1 cellular context compared by ENCODE assay signal in genomic region chr21:37257526-37257966, GRCh38.
TF ChIP-seq lines count a peak whose summit lies in the region.

No MANE protein-coding gene starts in this region.

TF ChIP-seq in HepG2, 621 proteins besides CTCF, POLR2A, EP300 and RAD21 (continued from another document and continues in another):
- TF ChIP-seq, protein P1, sequence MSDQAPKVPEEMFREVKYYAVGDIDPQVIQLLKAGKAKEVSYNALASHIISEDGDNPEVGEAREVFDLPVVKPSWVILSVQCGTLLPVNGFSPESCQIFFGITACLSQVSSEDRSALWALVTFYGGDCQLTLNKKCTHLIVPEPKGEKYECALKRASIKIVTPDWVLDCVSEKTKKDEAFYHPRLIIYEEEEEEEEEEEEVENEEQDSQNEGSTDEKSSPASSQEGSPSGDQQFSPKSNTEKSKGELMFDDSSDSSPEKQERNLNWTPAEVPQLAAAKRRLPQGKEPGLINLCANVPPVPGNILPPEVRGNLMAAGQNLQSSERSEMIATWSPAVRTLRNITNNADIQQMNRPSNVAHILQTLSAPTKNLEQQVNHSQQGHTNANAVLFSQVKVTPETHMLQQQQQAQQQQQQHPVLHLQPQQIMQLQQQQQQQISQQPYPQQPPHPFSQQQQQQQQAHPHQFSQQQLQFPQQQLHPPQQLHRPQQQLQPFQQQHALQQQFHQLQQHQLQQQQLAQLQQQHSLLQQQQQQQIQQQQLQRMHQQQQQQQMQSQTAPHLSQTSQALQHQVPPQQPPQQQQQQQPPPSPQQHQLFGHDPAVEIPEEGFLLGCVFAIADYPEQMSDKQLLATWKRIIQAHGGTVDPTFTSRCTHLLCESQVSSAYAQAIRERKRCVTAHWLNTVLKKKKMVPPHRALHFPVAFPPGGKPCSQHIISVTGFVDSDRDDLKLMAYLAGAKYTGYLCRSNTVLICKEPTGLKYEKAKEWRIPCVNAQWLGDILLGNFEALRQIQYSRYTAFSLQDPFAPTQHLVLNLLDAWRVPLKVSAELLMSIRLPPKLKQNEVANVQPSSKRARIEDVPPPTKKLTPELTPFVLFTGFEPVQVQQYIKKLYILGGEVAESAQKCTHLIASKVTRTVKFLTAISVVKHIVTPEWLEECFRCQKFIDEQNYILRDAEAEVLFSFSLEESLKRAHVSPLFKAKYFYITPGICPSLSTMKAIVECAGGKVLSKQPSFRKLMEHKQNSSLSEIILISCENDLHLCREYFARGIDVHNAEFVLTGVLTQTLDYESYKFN (CRISPR knock-in tag; conservative IDR thresholded peaks at IDR 0.05): peak; percentile 28
- TF ChIP-seq ZNF543 (CRISPR knock-in tag; IDR thresholded peaks at IDR 0.05) (peak; percentile 95), IKZF1 (IDR thresholded peaks at IDR 0.05) (no peak), DZIP1 (CRISPR knock-in tag; IDR thresholded peaks at IDR 0.05) (no peak), NONO (IDR thresholded peaks at IDR 0.05) (no peak), NONO (CRISPR knock-in tag; conservative IDR thresholded peaks at IDR 0.05) (peak; percentile 15; the same call in 1 of the 2 replicates), SMAD3 (CRISPR knock-in tag; IDR thresholded peaks at IDR 0.05) (no peak), SNRNP70 (IDR thresholded peaks at IDR 0.05; ENCODE audit: low read depth, low read length) (no peak), KLF12 (CRISPR knock-in tag; IDR thresholded peaks at IDR 0.05; ENCODE audit: borderline replicate concordance) (no peak), NR1H2 (CRISPR knock-in tag; IDR thresholded peaks at IDR 0.05; ENCODE audit: borderline replicate concordance, low read depth) (no peak), GATAD2A (CRISPR knock-in tag; IDR thresholded peaks at IDR 0.05) (no peak), ZFY (CRISPR knock-in tag; IDR thresholded peaks at IDR 0.05) (no peak; the same call in 1 of the 2 replicates), RFX5 (IDR thresholded peaks at IDR 0.05; ENCODE audit: low read depth, low read length) (no peak), ZNF720 (CRISPR knock-in tag; IDR thresholded peaks at IDR 0.05) (no peak), ZNF577 (CRISPR knock-in tag; IDR thresholded peaks at IDR 0.05; ENCODE audit: borderline replicate concordance, low read depth) (no peak), USF2 (IDR thresholded peaks at IDR 0.05; ENCODE audit: low read depth, low read length) (no peak), USF2 (CRISPR knock-in tag; IDR thresholded peaks at IDR 0.05; ENCODE audit: borderline replicate concordance) (no peak), ZEB1 (IDR thresholded peaks at IDR 0.05; ENCODE audit: insufficient replicate concordance, low read depth) (no peak), ZBTB3 (CRISPR knock-in tag; IDR thresholded peaks at IDR 0.05; ENCODE audit: borderline replicate concordance, low read depth) (no peak), FUBP1 (CRISPR knock-in tag; IDR thresholded peaks at IDR 0.05; ENCODE audit: borderline replicate concordance) (no peak), TIGD3 (CRISPR knock-in tag; IDR thresholded peaks at IDR 0.05; ENCODE audit: borderline replicate concordance) (no peak), ZNF619 (CRISPR knock-in tag; IDR thresholded peaks at IDR 0.05) (no peak), ZNF839 (CRISPR knock-in tag; IDR thresholded peaks at IDR 0.05; ENCODE audit: borderline replicate concordance) (no peak), ZNF12 (CRISPR knock-in tag; IDR thresholded peaks at IDR 0.05) (no peak), ZNF713 (CRISPR knock-in tag; IDR thresholded peaks at IDR 0.05) (no peak), GFI1 (CRISPR knock-in tag; IDR thresholded peaks at IDR 0.05; ENCODE audit: borderline replicate concordance) (no peak), ZNF772 (CRISPR knock-in tag; IDR thresholded peaks at IDR 0.05) (no peak), SCMH1 (CRISPR knock-in tag; IDR thresholded peaks at IDR 0.05; ENCODE audit: borderline replicate concordance) (no peak), ZNF337 (CRISPR knock-in tag; IDR thresholded peaks at IDR 0.05; ENCODE audit: borderline replicate concordance, low read depth) (no peak), THAP7 (CRISPR knock-in tag; IDR thresholded peaks at IDR 0.05) (no peak), KDM5A (IDR thresholded peaks at IDR 0.05; ENCODE audit: borderline replicate concordance, low read length) (no peak), SP5 (CRISPR knock-in tag; IDR thresholded peaks at IDR 0.05; ENCODE audit: borderline replicate concordance, low read depth) (no peak), SETDB1 (CRISPR knock-in tag; IDR thresholded peaks at IDR 0.05; ENCODE audit: borderline replicate concordance) (no peak), ATF6 (CRISPR knock-in tag; conservative IDR thresholded peaks at IDR 0.05) (no peak)
- TF ChIP-seq, protein P2, sequence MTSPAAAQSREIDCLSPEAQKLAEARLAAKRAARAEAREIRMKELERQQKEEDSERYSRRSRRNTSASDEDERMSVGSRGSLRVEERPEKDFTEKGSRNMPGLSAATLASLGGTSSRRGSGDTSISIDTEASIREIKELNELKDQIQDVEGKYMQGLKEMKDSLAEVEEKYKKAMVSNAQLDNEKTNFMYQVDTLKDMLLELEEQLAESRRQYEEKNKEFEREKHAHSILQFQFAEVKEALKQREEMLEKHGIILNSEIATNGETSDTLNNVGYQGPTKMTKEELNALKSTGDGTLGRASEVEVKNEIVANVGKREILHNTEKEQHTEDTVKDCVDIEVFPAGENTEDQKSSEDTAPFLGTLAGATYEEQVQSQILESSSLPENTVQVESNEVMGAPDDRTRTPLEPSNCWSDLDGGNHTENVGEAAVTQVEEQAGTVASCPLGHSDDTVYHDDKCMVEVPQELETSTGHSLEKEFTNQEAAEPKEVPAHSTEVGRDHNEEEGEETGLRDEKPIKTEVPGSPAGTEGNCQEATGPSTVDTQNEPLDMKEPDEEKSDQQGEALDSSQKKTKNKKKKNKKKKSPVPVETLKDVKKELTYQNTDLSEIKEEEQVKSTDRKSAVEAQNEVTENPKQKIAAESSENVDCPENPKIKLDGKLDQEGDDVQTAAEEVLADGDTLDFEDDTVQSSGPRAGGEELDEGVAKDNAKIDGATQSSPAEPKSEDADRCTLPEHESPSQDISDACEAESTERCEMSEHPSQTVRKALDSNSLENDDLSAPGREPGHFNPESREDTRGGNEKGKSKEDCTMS (CRISPR knock-in tag; conservative IDR thresholded peaks at IDR 0.05): no peak
- TF ChIP-seq, protein P3, sequence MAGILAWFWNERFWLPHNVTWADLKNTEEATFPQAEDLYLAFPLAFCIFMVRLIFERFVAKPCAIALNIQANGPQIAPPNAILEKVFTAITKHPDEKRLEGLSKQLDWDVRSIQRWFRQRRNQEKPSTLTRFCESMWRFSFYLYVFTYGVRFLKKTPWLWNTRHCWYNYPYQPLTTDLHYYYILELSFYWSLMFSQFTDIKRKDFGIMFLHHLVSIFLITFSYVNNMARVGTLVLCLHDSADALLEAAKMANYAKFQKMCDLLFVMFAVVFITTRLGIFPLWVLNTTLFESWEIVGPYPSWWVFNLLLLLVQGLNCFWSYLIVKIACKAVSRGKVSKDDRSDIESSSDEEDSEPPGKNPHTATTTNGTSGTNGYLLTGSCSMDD (CRISPR knock-in tag; IDR thresholded peaks at IDR 0.05): no peak
- TF ChIP-seq, protein P4, sequence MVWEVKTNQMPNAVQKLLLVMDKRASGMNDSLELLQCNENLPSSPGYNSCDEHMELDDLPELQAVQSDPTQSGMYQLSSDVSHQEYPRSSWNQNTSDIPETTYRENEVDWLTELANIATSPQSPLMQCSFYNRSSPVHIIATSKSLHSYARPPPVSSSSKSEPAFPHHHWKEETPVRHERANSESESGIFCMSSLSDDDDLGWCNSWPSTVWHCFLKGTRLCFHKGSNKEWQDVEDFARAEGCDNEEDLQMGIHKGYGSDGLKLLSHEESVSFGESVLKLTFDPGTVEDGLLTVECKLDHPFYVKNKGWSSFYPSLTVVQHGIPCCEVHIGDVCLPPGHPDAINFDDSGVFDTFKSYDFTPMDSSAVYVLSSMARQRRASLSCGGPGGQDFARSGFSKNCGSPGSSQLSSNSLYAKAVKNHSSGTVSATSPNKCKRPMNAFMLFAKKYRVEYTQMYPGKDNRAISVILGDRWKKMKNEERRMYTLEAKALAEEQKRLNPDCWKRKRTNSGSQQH (CRISPR knock-in tag; IDR thresholded peaks at IDR 0.05; ENCODE audit: low read depth): no peak; the same call in 1 of the 2 replicates
- TF ChIP-seq, protein P5, sequence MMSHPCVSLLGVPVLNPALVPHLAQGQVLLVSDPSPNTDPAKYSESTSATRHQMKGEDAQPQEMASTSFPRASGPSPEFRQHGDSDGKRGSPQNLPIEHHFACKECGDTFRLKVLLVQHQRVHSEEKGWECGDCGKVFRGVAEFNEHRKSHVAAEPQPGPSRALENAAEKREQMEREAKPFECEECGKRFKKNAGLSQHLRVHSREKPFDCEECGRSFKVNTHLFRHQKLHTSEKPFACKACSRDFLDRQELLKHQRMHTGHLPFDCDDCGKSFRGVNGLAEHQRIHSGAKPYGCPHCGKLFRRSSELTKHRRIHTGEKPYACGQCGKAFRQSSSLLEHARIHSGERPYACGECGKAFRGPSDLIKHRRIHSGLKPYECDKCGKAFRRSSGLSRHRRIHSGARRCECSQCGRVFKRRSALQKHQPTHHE (CRISPR knock-in tag; IDR thresholded peaks at IDR 0.05; ENCODE audit: borderline replicate concordance): no peak
